ENCODE assay signal across 20 cellular contexts in genomic region chr16:88435437-88436355, GRCh38.
"Had no signal": no experiment of that assay in that cellular context is flagged by ENCODE, and none has a peak within 500 bp of the region (broad histone marks: within the 10 kb centered on the region; RNA-seq: fewer than 3 reads in every experiment).

No MANE protein-coding gene starts in this region.

- H3K9me3 Mint-ChIP-seq: activated CD4-positive, alpha-beta memory T cell treated with anti-CD3 and anti-CD28 coated beads, Interleukin-2, amount 10 ng/mL, durations not matched to agents 7 days and 5 days; activated CD4-positive, alpha-beta T cell treated with anti-CD3 and anti-CD28 coated beads, Interleukin-2, amount 10 ng/mL, durations not matched to agents 24 days and 14 days; activated naive CD4-positive, alpha-beta T cell treated with anti-CD3 and anti-CD28 coated beads for 36 hours; activated naive CD8-positive, alpha-beta T cell treated with anti-CD3 and anti-CD28 coated beads, Interleukin-2, amount 50 U/mL, for 24 hours; activated T-cell treated with anti-CD3 and anti-CD28 coated beads, Interleukin-2, amount 50 U/mL, for 72 hours; naive thymus-derived CD8-positive, alpha-beta T cell; neural progenitor cell; stimulated activated naive CD8-positive, alpha-beta T cell treated with anti-CD3 and anti-CD28 coated beads, Interleukin-15, Interleukin-2, amounts not matched to agents 100 ng/mL and 50 ng/mL, for 24 hours; T-helper 2 cell treated with Interferon-gamma antibody and Interleukin-4, amounts not matched to agents 5 μg/mL and 100 μg/mL, for 36 hours had no signal

- H3K4me3 ChIP-seq: body of pancreas, cardiac muscle cell, heart right ventricle, left lung, lung, neural progenitor cell, tibial artery had no signal

- H3K27ac Mint-ChIP-seq: activated CD4-positive, alpha-beta memory T cell treated with anti-CD3 and anti-CD28 coated beads, Interleukin-2, amount 10 ng/mL, durations not matched to agents 7 days and 5 days; activated CD4-positive, alpha-beta T cell treated with anti-CD3 and anti-CD28 coated beads, Interleukin-2, amount 10 ng/mL, durations not matched to agents 24 days and 14 days; activated naive CD4-positive, alpha-beta T cell treated with anti-CD3 and anti-CD28 coated beads for 36 hours; activated naive CD8-positive, alpha-beta T cell treated with anti-CD3 and anti-CD28 coated beads, Interleukin-2, amount 50 U/mL, for 24 hours; activated T-cell treated with anti-CD3 and anti-CD28 coated beads, Interleukin-2, amount 50 U/mL, for 72 hours; neural progenitor cell; stimulated activated naive CD8-positive, alpha-beta T cell treated with anti-CD3 and anti-CD28 coated beads, Interleukin-15, Interleukin-2, amounts not matched to agents 100 ng/mL and 50 ng/mL, for 24 hours; T-helper 2 cell treated with Interferon-gamma antibody and Interleukin-4, amounts not matched to agents 5 μg/mL and 100 μg/mL, for 36 hours had no signal

- H3K27ac ChIP-seq: body of pancreas, cardiac muscle cell, heart right ventricle, left lung, neural progenitor cell, tibial artery, VCaP had no signal

- H3K4me1 Mint-ChIP-seq: neural progenitor cell had no signal

- H3K4me3 Mint-ChIP-seq: activated CD4-positive, alpha-beta memory T cell treated with anti-CD3 and anti-CD28 coated beads, Interleukin-2, amount 10 ng/mL, durations not matched to agents 7 days and 5 days; activated CD4-positive, alpha-beta T cell treated with anti-CD3 and anti-CD28 coated beads, Interleukin-2, amount 10 ng/mL, durations not matched to agents 24 days and 14 days; activated naive CD4-positive, alpha-beta T cell treated with anti-CD3 and anti-CD28 coated beads for 36 hours; activated naive CD8-positive, alpha-beta T cell treated with anti-CD3 and anti-CD28 coated beads, Interleukin-2, amount 50 U/mL, for 24 hours; activated T-cell treated with anti-CD3 and anti-CD28 coated beads, Interleukin-2, amount 50 U/mL, for 72 hours; naive thymus-derived CD8-positive, alpha-beta T cell; neural progenitor cell; stimulated activated naive CD8-positive, alpha-beta T cell treated with anti-CD3 and anti-CD28 coated beads, Interleukin-15, Interleukin-2, amounts not matched to agents 100 ng/mL and 50 ng/mL, for 24 hours; T-helper 2 cell treated with Interferon-gamma antibody and Interleukin-4, amounts not matched to agents 5 μg/mL and 100 μg/mL, for 36 hours had no signal

- ATAC-seq: activated CD4-positive, CD25-positive, alpha-beta regulatory T cell treated with anti-CD3 and anti-CD28 coated beads, Interleukin-2, amount 50 U/mL, for 24 hours; activated naive CD8-positive, alpha-beta T cell treated with anti-CD3 and anti-CD28 coated beads, Interleukin-2, amount 50 U/mL, for 24 hours; activated T-cell treated with anti-CD3 and anti-CD28 coated beads, Interleukin-2, amount 50 U/mL, for 72 hours; body of pancreas; heart right ventricle; left lung; naive thymus-derived CD8-positive, alpha-beta T cell had no signal

- H3K27me3 Mint-ChIP-seq: activated naive CD8-positive, alpha-beta T cell treated with anti-CD3 and anti-CD28 coated beads, Interleukin-2, amount 50 U/mL, for 24 hours; naive thymus-derived CD8-positive, alpha-beta T cell; stimulated activated naive CD8-positive, alpha-beta T cell treated with anti-CD3 and anti-CD28 coated beads, Interleukin-15, Interleukin-2, amounts not matched to agents 100 ng/mL and 50 ng/mL, for 24 hours had no signal

- DNase-seq: activated CD4-positive, alpha-beta memory T cell treated with anti-CD3 and anti-CD28 coated beads, Interleukin-2, amount 10 ng/mL, durations not matched to agents 7 days and 5 days; activated CD4-positive, alpha-beta T cell treated with anti-CD3 and anti-CD28 coated beads, Interleukin-2, amount 10 ng/mL, durations not matched to agents 24 days and 14 days; activated effector memory CD4-positive, alpha-beta T cell treated with Interleukin-2 at 50 U/mL for 16 hours; activated naive CD4-positive, alpha-beta T cell treated with anti-CD3 and anti-CD28 coated beads for 36 hours; activated naive CD8-positive, alpha-beta T cell treated with anti-CD3 and anti-CD28 coated beads, Interleukin-2, amount 50 U/mL, for 24 hours; activated T-cell treated with anti-CD3 and anti-CD28 coated beads, Interleukin-2, amount 50 U/mL, for 72 hours; body of pancreas; heart right ventricle; left lung; naive thymus-derived CD8-positive, alpha-beta T cell; stimulated activated CD4-positive, alpha-beta T cell treated with anti-CD3 and anti-CD28 coated beads, Interleukin-4, amount 100 ng/mL, for 24 hours; substantia nigra; tibial artery had no signal

- H3K36me3 ChIP-seq: cardiac muscle cell, heart right ventricle, left lung, neural progenitor cell, tibial artery had no signal

- H3K36me3 Mint-ChIP-seq: naive thymus-derived CD8-positive, alpha-beta T cell; neural progenitor cell had no signal

- H3K9me3 ChIP-seq: body of pancreas, heart right ventricle, left lung, tibial artery had no signal
